1 cellular context compared by ENCODE assay signal in the genomic region with DNA sequence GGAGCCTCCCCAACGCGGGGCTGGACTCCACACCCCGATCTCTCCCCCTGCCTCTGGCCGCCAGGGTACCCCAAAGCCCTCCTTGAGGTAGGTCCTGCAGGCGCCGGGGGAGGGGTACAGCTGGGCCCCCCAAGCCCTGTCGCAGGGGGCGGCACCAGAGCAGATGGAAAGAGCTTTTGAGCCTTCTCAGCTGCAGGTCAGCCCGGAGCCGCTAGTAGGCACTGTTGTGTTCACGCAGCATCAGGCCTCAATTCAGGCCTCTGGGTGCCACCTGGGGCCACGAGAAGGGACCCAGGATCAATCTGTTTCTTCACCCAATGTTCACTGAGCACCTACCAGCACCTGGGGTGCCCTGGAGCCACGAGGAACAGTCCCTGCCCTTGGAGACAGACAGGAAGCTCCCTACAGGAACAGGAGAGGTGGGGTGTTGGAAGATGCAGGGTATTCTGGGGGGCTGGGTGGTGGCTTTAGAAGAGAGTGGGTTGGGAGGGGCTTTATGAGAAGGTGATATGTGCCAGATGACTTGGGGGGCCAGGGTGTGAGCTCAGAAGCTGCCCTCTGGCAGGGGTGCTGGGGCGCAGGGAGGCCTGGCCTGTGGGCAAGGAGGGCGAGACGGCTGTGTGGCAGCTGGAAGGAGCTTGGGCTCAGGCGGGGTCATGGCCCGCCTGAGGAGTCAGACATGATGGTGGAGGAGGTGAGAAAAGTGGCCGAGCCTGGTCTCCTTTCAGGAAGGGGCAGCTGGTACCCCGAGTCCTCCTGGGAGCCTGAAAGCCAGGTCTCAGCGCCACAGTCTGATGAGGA.
TF ChIP-seq lines count a peak whose summit lies in the region.

No MANE protein-coding gene starts in this region.

TF ChIP-seq in HepG2, 621 proteins besides CTCF, POLR2A, EP300 and RAD21 (continued from another document and continues in another):
- TF ChIP-seq, protein P1, sequence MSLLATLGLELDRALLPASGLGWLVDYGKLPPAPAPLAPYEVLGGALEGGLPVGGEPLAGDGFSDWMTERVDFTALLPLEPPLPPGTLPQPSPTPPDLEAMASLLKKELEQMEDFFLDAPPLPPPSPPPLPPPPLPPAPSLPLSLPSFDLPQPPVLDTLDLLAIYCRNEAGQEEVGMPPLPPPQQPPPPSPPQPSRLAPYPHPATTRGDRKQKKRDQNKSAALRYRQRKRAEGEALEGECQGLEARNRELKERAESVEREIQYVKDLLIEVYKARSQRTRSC (CRISPR knock-in tag; IDR thresholded peaks at IDR 0.05; ENCODE audit: low read depth): no peak
- no peak for TF ChIP-seq MAFK (conservative IDR thresholded peaks at IDR 0.05 in 1 of 2, IDR thresholded peaks at IDR 0.05 in 1 of 2; ENCODE audit: low read length in 2 of 2)
- TF ChIP-seq SPEN (CRISPR knock-in tag; IDR thresholded peaks at IDR 0.05; ENCODE audit: low read depth): no peak
- TF ChIP-seq, protein P2, sequence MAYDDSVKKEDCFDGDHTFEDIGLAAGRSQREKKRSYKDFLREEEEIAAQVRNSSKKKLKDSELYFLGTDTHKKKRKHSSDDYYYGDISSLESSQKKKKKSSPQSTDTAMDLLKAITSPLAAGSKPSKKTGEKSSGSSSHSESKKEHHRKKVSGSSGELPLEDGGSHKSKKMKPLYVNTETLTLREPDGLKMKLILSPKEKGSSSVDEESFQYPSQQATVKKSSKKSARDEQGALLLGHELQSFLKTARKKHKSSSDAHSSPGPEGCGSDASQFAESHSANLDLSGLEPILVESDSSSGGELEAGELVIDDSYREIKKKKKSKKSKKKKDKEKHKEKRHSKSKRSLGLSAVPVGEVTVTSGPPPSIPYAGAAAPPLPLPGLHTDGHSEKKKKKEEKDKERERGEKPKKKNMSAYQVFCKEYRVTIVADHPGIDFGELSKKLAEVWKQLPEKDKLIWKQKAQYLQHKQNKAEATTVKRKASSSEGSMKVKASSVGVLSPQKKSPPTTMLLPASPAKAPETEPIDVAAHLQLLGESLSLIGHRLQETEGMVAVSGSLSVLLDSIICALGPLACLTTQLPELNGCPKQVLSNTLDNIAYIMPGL (CRISPR knock-in tag; IDR thresholded peaks at IDR 0.05; ENCODE audit: borderline replicate concordance in 1 of 2, low read depth in 1 of 2): peak; percentile 49 to 61; a peak in 3 of 4 replicates
- TF ChIP-seq ZSCAN25 (CRISPR knock-in tag; IDR thresholded peaks at IDR 0.05): peak; percentile 70; the same call in 1 of the 2 replicates
- TF ChIP-seq STAG1 (CRISPR knock-in tag; IDR thresholded peaks at IDR 0.05): peak; percentile 89
- TF ChIP-seq GLI4 (CRISPR knock-in tag; IDR thresholded peaks at IDR 0.05; ENCODE audit: borderline replicate concordance): peak; percentile 62; the same call in 1 of the 2 replicates
- TF ChIP-seq, protein P3, sequence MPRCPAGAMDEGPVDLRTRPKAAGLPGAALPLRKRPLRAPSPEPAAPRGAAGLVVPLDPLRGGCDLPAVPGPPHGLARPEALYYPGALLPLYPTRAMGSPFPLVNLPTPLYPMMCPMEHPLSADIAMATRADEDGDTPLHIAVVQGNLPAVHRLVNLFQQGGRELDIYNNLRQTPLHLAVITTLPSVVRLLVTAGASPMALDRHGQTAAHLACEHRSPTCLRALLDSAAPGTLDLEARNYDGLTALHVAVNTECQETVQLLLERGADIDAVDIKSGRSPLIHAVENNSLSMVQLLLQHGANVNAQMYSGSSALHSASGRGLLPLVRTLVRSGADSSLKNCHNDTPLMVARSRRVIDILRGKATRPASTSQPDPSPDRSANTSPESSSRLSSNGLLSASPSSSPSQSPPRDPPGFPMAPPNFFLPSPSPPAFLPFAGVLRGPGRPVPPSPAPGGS (CRISPR knock-in tag; IDR thresholded peaks at IDR 0.05): peak; percentile 76; the same call in 1 of the 2 replicates
- TF ChIP-seq RFXANK (CRISPR knock-in tag; IDR thresholded peaks at IDR 0.05): no peak
- TF ChIP-seq TARDBP (CRISPR knock-in tag; IDR thresholded peaks at IDR 0.05): peak; percentile 54; the same call in 1 of the 2 replicates
- no peak for TF ChIP-seq ZNF263 (CRISPR knock-in tag; IDR thresholded peaks at IDR 0.05)
- peak; percentile 47; the same call in 1 of the 2 replicates for TF ChIP-seq GATAD2A (CRISPR knock-in tag; IDR thresholded peaks at IDR 0.05)
- no peak for TF ChIP-seq ZMYM2 (CRISPR knock-in tag; IDR thresholded peaks at IDR 0.05)
- peak; percentile 86 for TF ChIP-seq XRCC5 (optimal IDR thresholded peaks at IDR 0.05; ENCODE audit: low read length)
- TF ChIP-seq ZNF776 (CRISPR knock-in tag; IDR thresholded peaks at IDR 0.05): 0 out of 2 replicates have a peak, but pooled peaks have one; percentile 15
- TF ChIP-seq PITX1 (CRISPR knock-in tag; IDR thresholded peaks at IDR 0.05): peak; percentile 44; the same call in 1 of the 2 replicates
- peak; percentile 85; the same call in 1 of the 2 replicates for TF ChIP-seq ZNF598 (CRISPR knock-in tag; IDR thresholded peaks at IDR 0.05; ENCODE audit: borderline replicate concordance)
- TF ChIP-seq CHCHD3 (CRISPR knock-in tag; IDR thresholded peaks at IDR 0.05): 0 out of 2 replicates have a peak, but pooled peaks have one; percentile 39
- TF ChIP-seq, protein P4, sequence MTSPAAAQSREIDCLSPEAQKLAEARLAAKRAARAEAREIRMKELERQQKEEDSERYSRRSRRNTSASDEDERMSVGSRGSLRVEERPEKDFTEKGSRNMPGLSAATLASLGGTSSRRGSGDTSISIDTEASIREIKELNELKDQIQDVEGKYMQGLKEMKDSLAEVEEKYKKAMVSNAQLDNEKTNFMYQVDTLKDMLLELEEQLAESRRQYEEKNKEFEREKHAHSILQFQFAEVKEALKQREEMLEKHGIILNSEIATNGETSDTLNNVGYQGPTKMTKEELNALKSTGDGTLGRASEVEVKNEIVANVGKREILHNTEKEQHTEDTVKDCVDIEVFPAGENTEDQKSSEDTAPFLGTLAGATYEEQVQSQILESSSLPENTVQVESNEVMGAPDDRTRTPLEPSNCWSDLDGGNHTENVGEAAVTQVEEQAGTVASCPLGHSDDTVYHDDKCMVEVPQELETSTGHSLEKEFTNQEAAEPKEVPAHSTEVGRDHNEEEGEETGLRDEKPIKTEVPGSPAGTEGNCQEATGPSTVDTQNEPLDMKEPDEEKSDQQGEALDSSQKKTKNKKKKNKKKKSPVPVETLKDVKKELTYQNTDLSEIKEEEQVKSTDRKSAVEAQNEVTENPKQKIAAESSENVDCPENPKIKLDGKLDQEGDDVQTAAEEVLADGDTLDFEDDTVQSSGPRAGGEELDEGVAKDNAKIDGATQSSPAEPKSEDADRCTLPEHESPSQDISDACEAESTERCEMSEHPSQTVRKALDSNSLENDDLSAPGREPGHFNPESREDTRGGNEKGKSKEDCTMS (CRISPR knock-in tag; conservative IDR thresholded peaks at IDR 0.05): no peak
- 0 out of 2 replicates have a peak, but pooled peaks have one; percentile 26 for TF ChIP-seq KMT2A (CRISPR knock-in tag; IDR thresholded peaks at IDR 0.05)
- no peak for TF ChIP-seq ZNF749 (CRISPR knock-in tag; IDR thresholded peaks at IDR 0.05; ENCODE audit: borderline replicate concordance)
- TF ChIP-seq, protein P5, sequence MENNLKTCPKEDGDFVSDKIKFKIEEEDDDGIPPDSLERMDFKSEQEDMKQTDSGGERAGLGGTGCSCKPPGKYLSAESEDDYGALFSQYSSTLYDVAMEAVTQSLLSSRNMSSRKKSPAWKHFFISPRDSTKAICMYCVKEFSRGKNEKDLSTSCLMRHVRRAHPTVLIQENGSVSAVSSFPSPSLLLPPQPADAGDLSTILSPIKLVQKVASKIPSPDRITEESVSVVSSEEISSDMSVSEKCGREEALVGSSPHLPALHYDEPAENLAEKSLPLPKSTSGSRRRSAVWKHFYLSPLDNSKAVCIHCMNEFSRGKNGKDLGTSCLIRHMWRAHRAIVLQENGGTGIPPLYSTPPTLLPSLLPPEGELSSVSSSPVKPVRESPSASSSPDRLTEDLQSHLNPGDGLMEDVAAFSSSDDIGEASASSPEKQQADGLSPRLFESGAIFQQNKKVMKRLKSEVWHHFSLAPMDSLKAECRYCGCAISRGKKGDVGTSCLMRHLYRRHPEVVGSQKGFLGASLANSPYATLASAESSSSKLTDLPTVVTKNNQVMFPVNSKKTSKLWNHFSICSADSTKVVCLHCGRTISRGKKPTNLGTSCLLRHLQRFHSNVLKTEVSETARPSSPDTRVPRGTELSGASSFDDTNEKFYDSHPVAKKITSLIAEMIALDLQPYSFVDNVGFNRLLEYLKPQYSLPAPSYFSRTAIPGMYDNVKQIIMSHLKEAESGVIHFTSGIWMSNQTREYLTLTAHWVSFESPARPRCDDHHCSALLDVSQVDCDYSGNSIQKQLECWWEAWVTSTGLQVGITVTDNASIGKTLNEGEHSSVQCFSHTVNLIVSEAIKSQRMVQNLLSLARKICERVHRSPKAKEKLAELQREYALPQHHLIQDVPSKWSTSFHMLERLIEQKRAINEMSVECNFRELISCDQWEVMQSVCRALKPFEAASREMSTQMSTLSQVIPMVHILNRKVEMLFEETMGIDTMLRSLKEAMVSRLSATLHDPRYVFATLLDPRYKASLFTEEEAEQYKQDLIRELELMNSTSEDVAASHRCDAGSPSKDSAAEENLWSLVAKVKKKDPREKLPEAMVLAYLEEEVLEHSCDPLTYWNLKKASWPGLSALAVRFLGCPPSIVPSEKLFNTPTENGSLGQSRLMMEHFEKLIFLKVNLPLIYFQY (CRISPR knock-in tag; IDR thresholded peaks at IDR 0.05; ENCODE audit: borderline replicate concordance): 0 out of 2 replicates have a peak, but pooled peaks have one; percentile 12
- TF ChIP-seq HNRNPLL (IDR thresholded peaks at IDR 0.05; ENCODE audit: low read depth, low read length, poor library complexity, severe bottlenecking): peak; percentile 23
- no peak; the same call in 1 of the 2 replicates for TF ChIP-seq ZNF777 (CRISPR knock-in tag; IDR thresholded peaks at IDR 0.05)
- TF ChIP-seq, protein P6, sequence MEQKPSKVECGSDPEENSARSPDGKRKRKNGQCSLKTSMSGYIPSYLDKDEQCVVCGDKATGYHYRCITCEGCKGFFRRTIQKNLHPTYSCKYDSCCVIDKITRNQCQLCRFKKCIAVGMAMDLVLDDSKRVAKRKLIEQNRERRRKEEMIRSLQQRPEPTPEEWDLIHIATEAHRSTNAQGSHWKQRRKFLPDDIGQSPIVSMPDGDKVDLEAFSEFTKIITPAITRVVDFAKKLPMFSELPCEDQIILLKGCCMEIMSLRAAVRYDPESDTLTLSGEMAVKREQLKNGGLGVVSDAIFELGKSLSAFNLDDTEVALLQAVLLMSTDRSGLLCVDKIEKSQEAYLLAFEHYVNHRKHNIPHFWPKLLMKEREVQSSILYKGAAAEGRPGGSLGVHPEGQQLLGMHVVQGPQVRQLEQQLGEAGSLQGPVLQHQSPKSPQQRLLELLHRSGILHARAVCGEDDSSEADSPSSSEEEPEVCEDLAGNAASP (CRISPR knock-in tag; IDR thresholded peaks at IDR 0.05; ENCODE audit: borderline replicate concordance): no peak
- 0 out of 2 replicates have a peak, but pooled peaks have one; percentile 16 for TF ChIP-seq MIXL1 (CRISPR knock-in tag; IDR thresholded peaks at IDR 0.05)
- TF ChIP-seq ZNF383 (CRISPR knock-in tag; IDR thresholded peaks at IDR 0.05; ENCODE audit: borderline replicate concordance): 0 out of 2 replicates have a peak, but pooled peaks have one; percentile 36
- peak; percentile 89 for TF ChIP-seq SRSF1 (optimal IDR thresholded peaks at IDR 0.05; ENCODE audit: low read depth, low read length)
- TF ChIP-seq, protein P7, sequence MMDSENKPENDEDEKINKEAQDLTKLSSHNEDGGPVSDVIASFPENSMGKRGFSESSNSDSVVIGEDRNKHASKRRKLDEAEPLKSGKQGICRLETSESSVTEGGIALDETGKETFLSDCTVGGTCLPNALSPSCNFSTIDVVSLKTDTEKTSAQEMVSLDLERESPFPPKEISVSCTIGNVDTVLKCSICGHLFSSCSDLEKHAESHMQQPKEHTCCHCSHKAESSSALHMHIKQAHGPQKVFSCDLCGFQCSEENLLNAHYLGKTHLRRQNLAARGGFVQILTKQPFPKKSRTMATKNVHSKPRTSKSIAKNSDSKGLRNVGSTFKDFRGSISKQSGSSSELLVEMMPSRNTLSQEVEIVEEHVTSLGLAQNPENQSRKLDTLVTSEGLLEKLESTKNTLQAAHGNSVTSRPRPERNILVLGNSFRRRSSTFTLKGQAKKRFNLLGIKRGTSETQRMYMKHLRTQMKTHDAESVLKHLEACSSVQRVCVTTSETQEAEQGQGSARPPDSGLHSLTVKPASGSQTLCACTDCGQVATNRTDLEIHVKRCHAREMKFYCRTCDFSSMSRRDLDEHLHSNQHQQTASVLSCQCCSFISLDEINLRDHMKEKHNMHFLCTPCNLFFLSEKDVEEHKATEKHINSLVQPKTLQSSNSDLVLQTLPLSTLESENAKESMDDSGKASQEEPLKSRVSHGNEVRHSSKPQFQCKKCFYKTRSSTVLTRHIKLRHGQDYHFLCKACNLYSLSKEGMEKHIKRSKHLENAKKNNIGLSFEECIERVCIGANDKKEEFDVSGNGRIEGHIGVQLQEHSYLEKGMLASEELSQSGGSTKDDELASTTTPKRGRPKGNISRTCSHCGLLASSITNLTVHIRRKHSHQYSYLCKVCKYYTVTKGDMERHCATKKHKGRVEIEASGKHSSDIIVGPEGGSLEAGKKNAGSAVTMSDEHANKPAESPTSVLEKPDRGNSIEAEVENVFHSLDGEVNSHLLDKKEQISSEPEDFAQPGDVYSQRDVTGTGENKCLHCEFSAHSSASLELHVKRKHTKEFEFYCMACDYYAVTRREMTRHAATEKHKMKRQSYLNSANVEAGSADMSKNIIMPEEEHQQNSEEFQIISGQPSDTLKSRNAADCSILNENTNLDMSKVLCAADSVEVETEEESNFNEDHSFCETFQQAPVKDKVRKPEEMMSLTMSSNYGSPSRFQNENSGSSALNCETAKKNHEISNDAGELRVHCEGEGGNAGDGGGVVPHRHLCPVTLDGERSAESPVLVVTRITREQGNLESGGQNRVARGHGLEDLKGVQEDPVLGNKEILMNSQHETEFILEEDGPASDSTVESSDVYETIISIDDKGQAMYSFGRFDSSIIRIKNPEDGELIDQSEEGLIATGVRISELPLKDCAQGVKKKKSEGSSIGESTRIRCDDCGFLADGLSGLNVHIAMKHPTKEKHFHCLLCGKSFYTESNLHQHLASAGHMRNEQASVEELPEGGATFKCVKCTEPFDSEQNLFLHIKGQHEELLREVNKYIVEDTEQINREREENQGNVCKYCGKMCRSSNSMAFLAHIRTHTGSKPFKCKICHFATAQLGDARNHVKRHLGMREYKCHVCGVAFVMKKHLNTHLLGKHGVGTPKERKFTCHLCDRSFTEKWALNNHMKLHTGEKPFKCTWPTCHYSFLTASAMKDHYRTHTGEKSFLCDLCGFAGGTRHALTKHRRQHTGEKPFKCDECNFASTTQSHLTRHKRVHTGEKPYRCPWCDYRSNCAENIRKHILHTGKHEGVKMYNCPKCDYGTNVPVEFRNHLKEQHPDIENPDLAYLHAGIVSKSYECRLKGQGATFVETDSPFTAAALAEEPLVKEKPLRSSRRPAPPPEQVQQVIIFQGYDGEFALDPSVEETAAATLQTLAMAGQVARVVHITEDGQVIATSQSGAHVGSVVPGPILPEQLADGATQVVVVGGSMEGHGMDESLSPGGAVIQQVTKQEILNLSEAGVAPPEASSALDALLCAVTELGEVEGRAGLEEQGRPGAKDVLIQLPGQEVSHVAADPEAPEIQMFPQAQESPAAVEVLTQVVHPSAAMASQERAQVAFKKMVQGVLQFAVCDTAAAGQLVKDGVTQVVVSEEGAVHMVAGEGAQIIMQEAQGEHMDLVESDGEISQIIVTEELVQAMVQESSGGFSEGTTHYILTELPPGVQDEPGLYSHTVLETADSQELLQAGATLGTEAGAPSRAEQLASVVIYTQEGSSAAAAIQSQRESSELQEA (CRISPR knock-in tag; IDR thresholded peaks at IDR 0.05; ENCODE audit: not compliant biosample characterization): peak; percentile 38
- TF ChIP-seq, protein P8, sequence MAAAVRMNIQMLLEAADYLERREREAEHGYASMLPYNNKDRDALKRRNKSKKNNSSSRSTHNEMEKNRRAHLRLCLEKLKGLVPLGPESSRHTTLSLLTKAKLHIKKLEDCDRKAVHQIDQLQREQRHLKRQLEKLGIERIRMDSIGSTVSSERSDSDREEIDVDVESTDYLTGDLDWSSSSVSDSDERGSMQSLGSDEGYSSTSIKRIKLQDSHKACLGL (CRISPR knock-in tag; IDR thresholded peaks at IDR 0.05): peak; percentile 61; the same call in 1 of the 2 replicates
- TF ChIP-seq CREM (IDR thresholded peaks at IDR 0.05): no peak
- no peak for TF ChIP-seq CREM (CRISPR knock-in tag; IDR thresholded peaks at IDR 0.05)
- TF ChIP-seq ZFAT (CRISPR knock-in tag; conservative IDR thresholded peaks at IDR 0.05): no peak
